In genomic region chr12:121240484-121241202, GRCh38 we compare ENCODE assay signal across 8 cellular contexts. TPM values are rescaled to one million over a fixed set of nuclear protein-coding genes. Genes with fewer than 3 reads are reported as not detected.
DNase-seq lines count a peak whose midpoint lies in the region; ATAC-seq and TF ChIP-seq lines count a peak whose summit lies in the region.

No MANE protein-coding gene starts in this region.

- CTCF ChIA-PET in PC-3 (lab: Charles Lee) = no interaction called here

- H3K4me2 ChIP-seq in fibroblast of lung (ENCODE audit: extremely low read depth, insufficient read depth, low read length) = no peak overlapping the region
- no peak overlapping the region for H3K4me2 ChIP-seq in PC-3 (ENCODE audit: low read length)

- H3K9me3 ChIP-seq in fibroblast of lung (ENCODE audit: control insufficient read depth, insufficient read depth, low read depth, low read length) (no peaks in the 10 kb centered on the region), thoracic aorta (no peaks in the 10 kb centered on the region), PC-3 (ENCODE audit: low read length) (no peaks in the 10 kb centered on the region)

- H3K27ac ChIP-seq in fibroblast of lung (ENCODE audit: insufficient read depth, low read length) = no peak overlapping the region
- peak overlapping the region; percentile 49 to 64 for H3K27ac ChIP-seq in thoracic aorta
- no peak overlapping the region for H3K27ac ChIP-seq in PC-3 (ENCODE audit: low read length)

- POLR2A ChIA-PET in PC-3 (lab: Charles Lee; ENCODE audit: unreplicated experiment) = no interaction called here

- peak overlapping the region in 1 of 4 experiments; percentile 34 for H3K4me3 ChIP-seq in fibroblast of lung (replicated peaks in 1 of 4; ENCODE audit: control extremely low read depth in 1 of 4, insufficient read depth in 1 of 4, low read depth in 3 of 4, low read length in 4 of 4)
- H3K4me3 ChIP-seq in thoracic aorta = peak overlapping the region; percentile 68
- no peak overlapping the region for H3K4me3 ChIP-seq in PC-3 (ENCODE audit: low read length)

- H3K9ac ChIP-seq in fibroblast of lung (ENCODE audit: insufficient read depth, low read length) = no peak overlapping the region
- H3K9ac ChIP-seq in PC-3 (ENCODE audit: low read length) = no peak overlapping the region

- H3K27me3 ChIP-seq in fibroblast of lung (ENCODE audit: control insufficient read depth, insufficient read depth, low read length) (no peaks in the 10 kb centered on the region), thoracic aorta (replicated peaks; ENCODE audit: insufficient read depth) (no peaks in the 10 kb centered on the region), PC-3 (ENCODE audit: low read length) (no peaks in the 10 kb centered on the region)

- H3K79me2 ChIP-seq in fibroblast of lung (ENCODE audit: control insufficient read depth, insufficient read depth, low read length) = no peaks in the 10 kb centered on the region
- H3K79me2 ChIP-seq in PC-3 (ENCODE audit: low read length) = no peaks in the 10 kb centered on the region

- H4K20me1 ChIP-seq in fibroblast of lung (ENCODE audit: control insufficient read depth, extremely low read depth, insufficient read depth, low read length) (no peaks in the 10 kb centered on the region), PC-3 (ENCODE audit: low read length) (no peaks in the 10 kb centered on the region)

- H3K36me3 ChIP-seq in fibroblast of lung (ENCODE audit: control insufficient read depth, insufficient read depth, low read length) = peaks cover 6% of the 10 kb centered on the region
- peaks cover 9% of the 10 kb centered on the region for H3K36me3 ChIP-seq in thoracic aorta
- peaks cover 9% of the 10 kb centered on the region; the same call in 1 of the 2 replicates for H3K36me3 ChIP-seq in PC-3 (ENCODE audit: low read depth, low read length)

- no peaks in the 10 kb centered on the region for H3F3A ChIP-seq in PC-3 (ENCODE audit: low read length, unreplicated experiment)

- ATAC-seq in HG03460 (IDR thresholded peaks at IDR 0.05; ENCODE audit: unreplicated experiment) = peak; percentile 46
- peak; percentile 56 for ATAC-seq in thoracic aorta (ENCODE audit: insufficient number of reproducible peaks, low FRiP score, low read depth)
- no peak for ATAC-seq in PC-3

- BruUV-seq in PC-3 (replicated peaks; lab: Mats Ljungman, UMichigan) = no TSS peak

- TF ChIP-seq CTCF in fibroblast of lung (conservative IDR thresholded peaks at IDR 0.05 in 1 of 2, IDR thresholded peaks at IDR 0.05 in 1 of 2; ENCODE audit: low read depth in 1 of 2, low read length in 2 of 2) (no peak), thoracic aorta (IDR thresholded peaks at IDR 0.05) (no peak), PC-3 (conservative IDR thresholded peaks at IDR 0.05; ENCODE audit: low read depth, low read length) (no peak)

- intact Hi-C loops in posterior cingulate gyrus (cut with DNase I) (no loop called here), PC-3 (cut with micrococcal nuclease) (no loop called here)

- peak; percentile 97 for DNase-seq in activated CD8-positive, alpha-beta memory T cell treated with anti-CD3 and anti-CD28 coated beads, Interleukin-2, amount 50 U/mL, for 1 hour (ENCODE audit: extremely low read depth)
- DNase-seq in fibroblast of lung (ENCODE audit: low read depth in 2 of 2) (peak; percentile 8 to 32), posterior cingulate gyrus (peak in 7 of 10 donors; percentile 18 to 91 (median 32)), thoracic aorta (ENCODE audit: low spot score) (peak; percentile 42), middle frontal gyrus (ENCODE audit: extremely low spot score, low spot score) (no peak), PC-3 (no peak), HPDE6-E6E7 (ENCODE audit: extremely low spot score) (no peak)

- H3K9me2 ChIP-seq in PC-3 (replicated peaks; ENCODE audit: low read length) = no peaks in the 10 kb centered on the region

- H3K4me1 ChIP-seq in fibroblast of lung (ENCODE audit: control insufficient read depth, extremely low read depth, insufficient read depth, low read length) (peaks cover 5% of the 10 kb centered on the region), thoracic aorta (ENCODE audit: control insufficient read depth in 1 of 2, low read depth in 2 of 2) (peaks cover 8 to 18% of the 10 kb centered on the region in 2 donors), PC-3 (ENCODE audit: insufficient read depth, low read length) (no peaks in the 10 kb centered on the region)

- H2AFZ ChIP-seq in fibroblast of lung (ENCODE audit: low read length) (no peak overlapping the region), PC-3 (ENCODE audit: low read length) (no peak overlapping the region)

RNA-seq across cellular contexts. Expression of gene P2RX4, which starts 30.7 kb away (rescaled TPM):
- total RNA-seq in fibroblast of lung (27.7 and 59.8 TPM in 2 replicates), thoracic aorta (10 to 100 TPM; 42.3 to 50.4 TPM), PC-3 (2014; rRNA removed) (19.4 and 21.6 TPM in 2 replicates)
- 27.2 and 39.0 TPM in 2 replicates for polyA plus RNA-seq in fibroblast of lung
- 26.1 and 35.8 TPM in 2 replicates for polyA plus RNA-seq in fibroblast of lung (2012)
- polyA minus RNA-seq in fibroblast of lung (ENCODE audit: low replicate concordance) = 39.0 and 43.9 TPM in 2 replicates

RNA-seq across cellular contexts. Expression of gene CAMKK2, which starts 55.9 kb away (rescaled TPM):
- total RNA-seq in fibroblast of lung (13.1 and 19.3 TPM in 2 replicates), thoracic aorta (10 to 100 TPM; 41.8 to 49.9 TPM), PC-3 (2014; rRNA removed) (20.1 and 26.5 TPM in 2 replicates)
- 23.1 and 26.4 TPM in 2 replicates for polyA plus RNA-seq in fibroblast of lung
- polyA plus RNA-seq in fibroblast of lung (2012) = 23.5 and 25.8 TPM in 2 replicates
- polyA minus RNA-seq in fibroblast of lung (ENCODE audit: low replicate concordance) = 39.7 and 50.9 TPM in 2 replicates

Comparison
In these comparisons a context has a peak if more than half of its experiments do, and no peak if none do; other contexts are left out.
1. DNase-seq: peak in activated CD8-positive, alpha-beta memory T cell treated with anti-CD3 and anti-CD28 coated beads, Interleukin-2, amount 50 U/mL, for 1 hour (single experiment), fibroblast of lung (2 of 2), posterior cingulate gyrus (7 of 10) and thoracic aorta (single experiment); none in middle frontal gyrus (single experiment), PC-3 (single experiment) and HPDE6-E6E7 (single experiment).
2. H3K27ac ChIP-seq: peak in thoracic aorta (2 of 2); none in fibroblast of lung (single experiment) and PC-3 (single experiment).